ENCODE assay signal across 15 cellular contexts in the genomic region with DNA sequence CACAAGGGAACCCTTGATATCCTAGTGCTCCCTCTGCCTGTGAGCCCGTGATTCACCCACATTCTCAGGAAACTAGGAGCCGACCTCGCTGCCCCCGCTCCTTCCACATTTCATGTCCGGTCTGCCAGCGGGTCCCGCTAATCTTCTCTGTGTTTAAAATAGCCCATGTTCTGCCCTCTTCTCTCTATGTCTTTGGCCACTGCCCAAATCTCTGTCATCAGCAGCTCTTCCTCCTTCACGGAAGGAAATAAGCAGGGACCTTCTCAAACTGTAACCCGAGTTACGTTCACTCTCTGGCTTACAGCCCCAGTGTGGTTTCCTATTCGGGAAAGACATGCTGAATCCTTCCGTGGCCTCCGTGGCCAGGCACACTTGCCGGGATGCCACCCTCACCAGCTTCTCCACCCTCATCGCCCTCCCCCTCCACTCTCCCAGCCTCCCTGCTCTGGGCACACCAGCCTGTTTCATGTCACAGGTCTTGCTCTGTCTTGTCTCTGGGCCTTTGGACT. TPM values are rescaled to one million over a fixed set of nuclear protein-coding genes. Genes with fewer than 3 reads are reported as not detected.
DNase-seq lines count a peak whose midpoint lies in the region; ATAC-seq and TF ChIP-seq lines count a peak whose summit lies in the region.
"Had no signal": no experiment of that assay in that cellular context is flagged by ENCODE, and none has a peak within 500 bp of the region (broad histone marks: within the 10 kb centered on the region; RNA-seq: fewer than 3 reads in every experiment).

No MANE protein-coding gene starts in this region.

- no peaks in the 10 kb centered on the region for H3K4me1 Mint-ChIP-seq in CD8-positive, alpha-beta T cell (ENCODE audit: low read depth)

- H3K4me1 ChIP-seq in adrenal gland (replicated peaks in 1 of 2) (no peaks in the 10 kb centered on the region), right atrium auricular region (peaks cover 0 to 25% of the 10 kb centered on the region in 2 donors)
- H3K4me1 ChIP-seq in CD8-positive, alpha-beta T cell (ENCODE audit: insufficient read depth, low read length), result no peaks in the 10 kb centered on the region

- H3K4me3 Mint-ChIP-seq in CD8-positive, alpha-beta T cell, result no peak overlapping the region
- H3K4me3 Mint-ChIP-seq: CD4-positive, alpha-beta T cell; dendritic cell treated with granulocyte-macrophage colony-stimulating factor and Interleukin-4, amounts not matched to agents 40 ng/mL and 50 ng/mL, for 4 days; H9 had no signal

- TF ChIP-seq CTCF in adrenal gland (IDR thresholded peaks at IDR 0.05) (no peak), right atrium auricular region (IDR thresholded peaks at IDR 0.05) (peak in 1 of 2 donors; percentile 28)
- no peak for TF ChIP-seq CTCF in CD8-positive, alpha-beta T cell (IDR thresholded peaks at IDR 0.05)

- peaks cover 0 to 14% (median 0%) of the 10 kb centered on the region in 3 donors for H3K9me3 ChIP-seq in adrenal gland (replicated peaks in 1 of 3)
- H3K9me3 ChIP-seq in right atrium auricular region, result peaks cover 0 to 18% of the 10 kb centered on the region in 2 donors
- peaks cover 8% of the 10 kb centered on the region; the same call in 1 of the 2 replicates for H3K9me3 ChIP-seq in MG63
- H3K9me3 ChIP-seq in CD8-positive, alpha-beta T cell (ENCODE audit: low read length), result no peaks in the 10 kb centered on the region
- H3K9me3 ChIP-seq: prostate gland had no signal

- 59 to 80% (median 70%) methylated on average over 15 of the region's 15 CpGs for WGBS in adrenal gland, 4 donors

- peaks cover 31% of the 10 kb centered on the region for H3K9me3 Mint-ChIP-seq in CD8-positive, alpha-beta T cell

- intact Hi-C loops in adrenal gland (cut with DNase I), result no loop called here
- intact Hi-C loops in CD8-positive, alpha-beta T cell (cut with DNase I, micrococcal nuclease), result no loop called here

- CTCF ChIA-PET in CD8-positive, alpha-beta T cell (lab: Charles Lee), result interaction anchor here (2.3 to 2.4 kb wide), 2 partner anchors 13 to 30 kb away, joined by 11 to 12 read pairs; no protein-coding TSS in a partner anchor

- H3K27ac Mint-ChIP-seq in CD8-positive, alpha-beta T cell, result no peak overlapping the region
- H3K27ac Mint-ChIP-seq: CD4-positive, alpha-beta T cell; dendritic cell treated with granulocyte-macrophage colony-stimulating factor and Interleukin-4, amounts not matched to agents 40 ng/mL and 50 ng/mL, for 4 days; H9 had no signal

- H3K36me3 ChIP-seq in adrenal gland (replicated peaks in 1 of 2), result no peaks in the 10 kb centered on the region
- no peaks in the 10 kb centered on the region for H3K36me3 ChIP-seq in right atrium auricular region
- H3K36me3 ChIP-seq in MG63, result no peaks in the 10 kb centered on the region
- H3K36me3 ChIP-seq in CD8-positive, alpha-beta T cell (ENCODE audit: insufficient read depth, low read length), result no peaks in the 10 kb centered on the region
- H3K36me3 ChIP-seq: prostate gland had no signal

- no peak overlapping the region for H3K4me3 ChIP-seq in adrenal gland
- H3K4me3 ChIP-seq in right atrium auricular region, result no peak overlapping the region
- no peak overlapping the region for H3K4me3 ChIP-seq in MG63
- no peak overlapping the region for H3K4me3 ChIP-seq in CD8-positive, alpha-beta T cell (ENCODE audit: low read depth, low read length)
- H3K4me3 ChIP-seq: prostate gland had no signal

- no peak for TF ChIP-seq POLR2A in adrenal gland (IDR thresholded peaks at IDR 0.05)

- DNase-seq in M059J (ENCODE audit: low read depth) (peak; percentile 21), adrenal gland (peak; percentile 44 to 83 (median 65)), right atrium auricular region (ENCODE audit: low spot score) (peak; percentile 70), MG63 (no peak), NCI-H1092 (lab: John Stamatoyannopoulos, UW) (no peak)
- no peak for DNase-seq in CD8-positive, alpha-beta T cell
- DNase-seq: activated CD4-positive, CD25-positive, alpha-beta regulatory T cell treated with anti-CD3 and anti-CD28 coated beads, Interleukin-2, amount 50 U/mL, for 72 hours; activated T-cell treated with anti-CD3 and anti-CD28 coated beads for 4 hours; CD4-positive, alpha-beta T cell; H9; stimulated activated CD4-positive, alpha-beta T cell treated with anti-CD3 and anti-CD28 coated beads, Interleukin-4, amount 100 ng/mL, for 1 hour had no signal

- no peaks in the 10 kb centered on the region for H3K27me3 ChIP-seq in adrenal gland
- no peaks in the 10 kb centered on the region for H3K27me3 ChIP-seq in right atrium auricular region
- no peaks in the 10 kb centered on the region for H3K27me3 ChIP-seq in MG63
- H3K27me3 ChIP-seq in CD8-positive, alpha-beta T cell (ENCODE audit: insufficient read depth, low read length), result peaks cover 2% of the 10 kb centered on the region

- peaks cover 15% of the 10 kb centered on the region for H3K27me3 Mint-ChIP-seq in CD8-positive, alpha-beta T cell (ENCODE audit: low read depth)
- H3K27me3 Mint-ChIP-seq: CD4-positive, alpha-beta T cell had no signal

- POLR2A ChIA-PET in CD8-positive, alpha-beta T cell (lab: Charles Lee), result no interaction called here

- peak overlapping the region in 1 of 5 donors; percentile 75 for H3K27ac ChIP-seq in adrenal gland
- H3K27ac ChIP-seq in right atrium auricular region, result peak overlapping the region in 1 of 2 donors; percentile 58
- H3K27ac ChIP-seq in temporal lobe (ENCODE audit: low read depth, low read length), result peak overlapping the region; percentile 22
- H3K27ac ChIP-seq in CD8-positive, alpha-beta T cell (ENCODE audit: low read depth, low read length), result no peak overlapping the region
- H3K27ac ChIP-seq: prostate gland had no signal

- ATAC-seq in CD8-positive, alpha-beta T cell, result no peak

- H3K36me3 Mint-ChIP-seq in CD8-positive, alpha-beta T cell, result peaks cover 14% of the 10 kb centered on the region

RNA-seq across cellular contexts. Expression of a gene that starts 21.1 kb away (rescaled TPM):
- not detected in 2 replicates for total RNA-seq in M059J (2014; rRNA removed; shearing (Covaris generic))
- total RNA-seq in adrenal gland, result 1 to 10 TPM in 7 of 8 donors, under 1 TPM in 1; 0.84 to 2.6 (median 1.8) TPM
- 1 to 10 TPM in 1 of 3 donors, under 1 TPM in 2; 0.64 to 1.7 (median 0.91) TPM for polyA plus RNA-seq in adrenal gland
- 1 to 10 TPM; 2.7 to 7.3 TPM for total RNA-seq in right atrium auricular region
- total RNA-seq in temporal lobe, result 3.7 TPM
- total RNA-seq in MG63 (2014; rRNA removed; shearing (Covaris generic); ENCODE audit: low replicate concordance), result not detected in 2 replicates
- under 1 TPM; 0.14 to 0.22 TPM for total RNA-seq in CD8-positive, alpha-beta T cell

RNA-seq across cellular contexts. Expression of a gene that starts 21.6 kb away (rescaled TPM):
- total RNA-seq in M059J (2014; rRNA removed; shearing (Covaris generic)), result not detected in 2 replicates
- total RNA-seq in adrenal gland (under 1 TPM in 4 of 8 donors, not detected in 4; 0.11 to 0.39 (median 0.13) TPM), right atrium auricular region (not detected), temporal lobe (not detected)
- polyA plus RNA-seq in adrenal gland, result under 1 TPM in 2 of 3 donors, not detected in 1; 0.07 to 0.08 TPM
- not detected in 2 replicates for total RNA-seq in MG63 (2014; rRNA removed; shearing (Covaris generic); ENCODE audit: low replicate concordance)
- not detected for total RNA-seq in CD8-positive, alpha-beta T cell
- total RNA-seq: CD4-positive, alpha-beta T cell; H9 had no signal
- polyA plus RNA-seq: adipose tissue had no signal

RNA-seq across cellular contexts. Expression of a gene that starts 25.6 kb away (rescaled TPM):
- not detected in 2 replicates for total RNA-seq in M059J (2014; rRNA removed; shearing (Covaris generic))
- total RNA-seq in adrenal gland (not detected), right atrium auricular region (not detected), temporal lobe (not detected)
- polyA plus RNA-seq in adrenal gland, result under 1 TPM in 1 of 3 donors, not detected in 2; 0.08 TPM
- not detected in 2 replicates for total RNA-seq in MG63 (2014; rRNA removed; shearing (Covaris generic); ENCODE audit: low replicate concordance)
- total RNA-seq in CD8-positive, alpha-beta T cell, result not detected
- total RNA-seq: CD4-positive, alpha-beta T cell; H9 had no signal
- polyA plus RNA-seq: adipose tissue had no signal

RNA-seq across cellular contexts. Expression of a gene that starts 45.4 kb away (rescaled TPM):
- total RNA-seq in M059J (2014; rRNA removed; shearing (Covaris generic)), result not detected in 2 replicates
- not detected for total RNA-seq in adrenal gland
- not detected for polyA plus RNA-seq in adrenal gland
- not detected for total RNA-seq in right atrium auricular region
- total RNA-seq in temporal lobe, result not detected
- not detected in 2 replicates for total RNA-seq in MG63 (2014; rRNA removed; shearing (Covaris generic); ENCODE audit: low replicate concordance)
- total RNA-seq in CD8-positive, alpha-beta T cell, result not detected
- total RNA-seq: CD4-positive, alpha-beta T cell; H9; prostate gland had no signal

Comparison
In these comparisons a context has a peak if more than half of its experiments do, and no peak if none do; other contexts are left out.
1. DNase-seq: peak in M059J (single experiment), adrenal gland (7 of 7) and right atrium auricular region (single experiment); none in MG63 (single experiment), NCI-H1092 (single experiment) and CD8-positive, alpha-beta T cell (0 of 7).